ENCODE assay signal across 13 cellular contexts in the genomic region with DNA sequence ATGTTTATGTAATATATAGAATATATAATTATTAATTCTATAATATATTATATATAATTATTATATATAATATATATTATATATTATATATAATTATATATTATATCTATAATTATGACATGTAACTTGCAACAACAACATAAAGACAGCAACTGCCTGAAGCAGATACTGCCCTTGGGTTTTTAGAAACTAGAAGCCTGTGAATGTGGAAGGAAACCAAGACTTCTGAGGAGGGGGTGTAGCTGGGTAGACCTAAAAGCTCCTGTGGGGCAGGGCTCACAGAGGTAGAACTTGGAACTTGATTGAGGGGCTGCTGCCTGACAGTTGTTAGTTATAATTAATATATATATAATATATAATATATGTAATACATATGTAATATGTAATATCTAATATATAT.
"Had no signal": no experiment of that assay in that cellular context is flagged by ENCODE, and none has a peak within 500 bp of the region (broad histone marks: within the 10 kb centered on the region; RNA-seq: fewer than 3 reads in every experiment).

No MANE protein-coding gene starts in this region.

- H3K27ac Mint-ChIP-seq: naive B cell; neural progenitor cell; stimulated activated effector memory CD8-positive, alpha-beta T cell treated with anti-CD3 and anti-CD28 coated beads, Interleukin-12 subunit alpha, Interleukin-12 subunit beta, amount 100 ng/mL, for 72 hours had no signal

- H3K4me3 Mint-ChIP-seq: naive B cell; neural progenitor cell; stimulated activated effector memory CD8-positive, alpha-beta T cell treated with anti-CD3 and anti-CD28 coated beads, Interleukin-12 subunit alpha, Interleukin-12 subunit beta, amount 100 ng/mL, for 72 hours had no signal

- H3K27me3 Mint-ChIP-seq: naive B cell had no signal

- ATAC-seq: left lobe of liver; stimulated activated effector memory CD8-positive, alpha-beta T cell treated with anti-CD3 and anti-CD28 coated beads, Interleukin-12 subunit alpha, Interleukin-12 subunit beta, amount 100 ng/mL, for 72 hours had no signal

- H3K4me1 Mint-ChIP-seq: naive B cell; neural progenitor cell; stimulated activated effector memory CD8-positive, alpha-beta T cell treated with anti-CD3 and anti-CD28 coated beads, Interleukin-12 subunit alpha, Interleukin-12 subunit beta, amount 100 ng/mL, for 72 hours had no signal

- DNase-seq: activated gamma-delta T cell; activated T-cell treated with anti-CD3 and anti-CD28 coated beads, Interleukin-2, amount 50 U/mL, for 48 hours; cerebellar nuclear complex; effector CD8-positive, alpha-beta T cell; esophagus squamous epithelium; islet precursor cell; mammary epithelial cell; naive B cell; ovary; tibial artery had no signal

- H3K36me3 Mint-ChIP-seq: naive B cell; neural progenitor cell; stimulated activated effector memory CD8-positive, alpha-beta T cell treated with anti-CD3 and anti-CD28 coated beads, Interleukin-12 subunit alpha, Interleukin-12 subunit beta, amount 100 ng/mL, for 72 hours had no signal
